ENCODE assay signal across 8 cellular contexts in the genomic region with DNA sequence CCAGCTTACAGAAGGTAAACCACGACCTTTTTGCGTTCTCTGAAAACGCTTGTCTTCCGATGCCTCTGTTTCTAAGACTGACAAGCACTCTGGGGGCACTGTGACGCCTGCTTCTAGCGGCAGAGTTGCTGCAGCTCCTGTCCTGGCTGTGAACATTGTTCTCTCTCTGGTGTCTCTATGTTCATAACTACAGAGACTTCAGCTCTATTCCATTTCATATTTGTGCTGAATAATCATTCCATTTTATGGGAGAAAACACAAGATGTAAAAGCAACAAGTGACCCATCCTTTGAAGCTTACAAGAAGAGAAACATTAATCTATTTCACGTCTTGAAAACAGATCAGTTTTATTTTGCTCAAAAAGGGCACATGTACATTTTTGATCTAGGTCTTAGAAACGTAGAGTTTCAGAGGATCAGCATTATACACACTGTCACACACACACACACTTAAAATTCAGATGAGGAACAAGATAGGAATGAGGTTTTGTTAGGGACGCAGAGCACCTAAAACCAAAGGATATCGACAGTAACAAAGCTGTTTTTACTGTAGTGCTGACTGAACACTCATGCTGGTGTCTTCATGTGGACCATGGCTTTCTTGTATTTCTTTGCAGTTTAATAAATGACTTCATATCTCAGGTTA. TPM values are rescaled to one million over a fixed set of nuclear protein-coding genes. Genes with fewer than 3 reads are reported as not detected.
DNase-seq lines count a peak whose midpoint lies in the region; ATAC-seq, FAIRE-seq and TF ChIP-seq lines count a peak whose summit lies in the region.

No MANE protein-coding gene starts in this region.

- no peak for TF ChIP-seq CTCF in omental fat pad (IDR thresholded peaks at IDR 0.05)

- H3K27me3 ChIP-seq in muscle layer of duodenum (ENCODE audit: low read depth, low read length) = peaks cover 8% of the 10 kb centered on the region

- no peaks in the 10 kb centered on the region for H3K9me3 ChIP-seq in muscle layer of duodenum (ENCODE audit: control insufficient read depth in 1 of 2, low read length in 2 of 2)

- H3K27me3 Mint-ChIP-seq in activated CD4-positive, alpha-beta T cell treated with anti-CD3 and anti-CD28 coated beads for 36 hours = no peaks in the 10 kb centered on the region

- no peaks in the 10 kb centered on the region for H3K36me3 ChIP-seq in muscle layer of duodenum (ENCODE audit: control insufficient read depth in 1 of 2, insufficient read depth in 2 of 2, low read length in 2 of 2)

- ATAC-seq in HG02938 (IDR thresholded peaks at IDR 0.05; ENCODE audit: unreplicated experiment) (peak; percentile 27), omental fat pad (ENCODE audit: low FRiP score) (no peak)
- peak; percentile 17 for ATAC-seq in activated CD4-positive, alpha-beta T cell treated with anti-CD3 and anti-CD28 coated beads for 36 hours

- peaks cover 20% of the 10 kb centered on the region for H3K4me1 Mint-ChIP-seq in activated CD4-positive, alpha-beta T cell treated with anti-CD3 and anti-CD28 coated beads for 36 hours

- peak overlapping the region; percentile 95 for H3K4me3 Mint-ChIP-seq in activated CD4-positive, alpha-beta T cell treated with anti-CD3 and anti-CD28 coated beads for 36 hours

- peak; percentile 43; the same call in 1 of the 2 replicates for TF ChIP-seq POLR2A in GM12891 (IDR thresholded peaks at IDR 0.05; ENCODE audit: low read depth, low read length)

- H3K36me3 Mint-ChIP-seq in activated CD4-positive, alpha-beta T cell treated with anti-CD3 and anti-CD28 coated beads for 36 hours (ENCODE audit: low read depth) = peaks cover 75% of the 10 kb centered on the region

- no peak for DNase-seq in GM12891 (ENCODE audit: insufficient read length, low spot score)
- peak; percentile 79 for DNase-seq in activated CD4-positive, alpha-beta T cell treated with anti-CD3 and anti-CD28 coated beads for 36 hours
- DNase-seq in mesenteric fat pad (ENCODE audit: low spot score) = no peak
- no peak for DNase-seq in DMS 273 treated with DMSO at 0.1 percent for 48 hours (lab: John Stamatoyannopoulos, UW)
- DNase-seq in omental fat pad (ENCODE audit: low spot score) = no peak
- no peak for DNase-seq in D341Med (ENCODE audit: low spot score)

- H3K4me3 ChIP-seq in muscle layer of duodenum (ENCODE audit: low read depth in 1 of 2, low read length in 2 of 2) = peak overlapping the region in 1 of 2 donors; percentile 52

- H3K4me1 ChIP-seq in muscle layer of duodenum (ENCODE audit: control insufficient read depth in 1 of 2, insufficient read depth in 2 of 2, low read length in 2 of 2) = peaks cover 0 to 7% of the 10 kb centered on the region in 2 donors

- FAIRE-seq in GM12891 (lab: Jason Lieb, UNC) = peak; percentile 93

- peak overlapping the region; percentile 100 for H3K27ac Mint-ChIP-seq in activated CD4-positive, alpha-beta T cell treated with anti-CD3 and anti-CD28 coated beads for 36 hours

- peak overlapping the region; percentile 71 for H3K27ac ChIP-seq in muscle layer of duodenum (ENCODE audit: low read length)

- no peaks in the 10 kb centered on the region for H3K9me3 Mint-ChIP-seq in activated CD4-positive, alpha-beta T cell treated with anti-CD3 and anti-CD28 coated beads for 36 hours (ENCODE audit: low read depth)

- intact Hi-C loops in activated CD4-positive, alpha-beta T cell treated with anti-CD3 and anti-CD28 coated beads for 36 hours (cut with DNase I, micrococcal nuclease) = loop anchor here (1.0 to 5.0 kb wide), 13 partner anchors 15 to 815 kb away; no protein-coding TSS in a partner anchor

- CTCF ChIA-PET in activated CD4-positive, alpha-beta T cell treated with anti-CD3 and anti-CD28 coated beads for 36 hours (lab: Charles Lee) = interaction anchor here (0.8 to 11.0 kb wide), 20 partner anchors 9 to 163 kb away, joined by 3 to 126 read pairs (median 4); no protein-coding TSS in a partner anchor

- POLR2A ChIA-PET in activated CD4-positive, alpha-beta T cell treated with anti-CD3 and anti-CD28 coated beads for 36 hours (lab: Charles Lee) = interaction anchor here (0.7 to 4.7 kb wide), 12 partner anchors 9 to 102 kb away, joined by 3 to 55 read pairs (median 4); no protein-coding TSS in a partner anchor

TF ChIP-seq in GM12891, 5 proteins besides CTCF, POLR2A, EP300 and RAD21:
- TF ChIP-seq SPI1 (IDR thresholded peaks at IDR 0.05; ENCODE audit: low read depth, low read length) (no peak), TAF1 (IDR thresholded peaks at IDR 0.05; ENCODE audit: low read depth, low read length) (no peak; the same call in 1 of the 2 replicates), POLR2AphosphoS5 (IDR thresholded peaks at IDR 0.05; ENCODE audit: low read depth, low read length) (no peak), PAX5 (IDR thresholded peaks at IDR 0.05; ENCODE audit: insufficient read depth, low read length, severe bottlenecking) (no peak), POU2F2 (IDR thresholded peaks at IDR 0.05; ENCODE audit: low read depth, low read length) (no peak)

RNA-seq across cellular contexts. Expression of a gene that starts 3.0 kb away (rescaled TPM):
- polyA plus RNA-seq in GM12891 (2012; ENCODE audit: low read depth, missing spikeins) = 39.6 TPM
- total RNA-seq in activated CD4-positive, alpha-beta T cell treated with anti-CD3 and anti-CD28 coated beads for 36 hours = 100 to 1,000 TPM; 245 to 260 TPM
- 22.0 TPM for total RNA-seq in mesenteric fat pad
- 10 to 100 TPM; 14.6 to 34.5 (median 21.7) TPM for total RNA-seq in omental fat pad

Comparison
In these comparisons a context has a peak if more than half of its experiments do, and no peak if none do; other contexts are left out.
1. RNA of a gene that starts 3.0 kb away (total RNA-seq): 245 to 260 TPM in activated CD4-positive, alpha-beta T cell treated with anti-CD3 and anti-CD28 coated beads for 36 hours; 14.6 to 34.5 TPM in omental fat pad and 22.0 TPM in mesenteric fat pad (single experiment); every median in the first group is over 4 times any median in the second.